ENCODE assay signal across 1 cellular context in the genomic region with DNA sequence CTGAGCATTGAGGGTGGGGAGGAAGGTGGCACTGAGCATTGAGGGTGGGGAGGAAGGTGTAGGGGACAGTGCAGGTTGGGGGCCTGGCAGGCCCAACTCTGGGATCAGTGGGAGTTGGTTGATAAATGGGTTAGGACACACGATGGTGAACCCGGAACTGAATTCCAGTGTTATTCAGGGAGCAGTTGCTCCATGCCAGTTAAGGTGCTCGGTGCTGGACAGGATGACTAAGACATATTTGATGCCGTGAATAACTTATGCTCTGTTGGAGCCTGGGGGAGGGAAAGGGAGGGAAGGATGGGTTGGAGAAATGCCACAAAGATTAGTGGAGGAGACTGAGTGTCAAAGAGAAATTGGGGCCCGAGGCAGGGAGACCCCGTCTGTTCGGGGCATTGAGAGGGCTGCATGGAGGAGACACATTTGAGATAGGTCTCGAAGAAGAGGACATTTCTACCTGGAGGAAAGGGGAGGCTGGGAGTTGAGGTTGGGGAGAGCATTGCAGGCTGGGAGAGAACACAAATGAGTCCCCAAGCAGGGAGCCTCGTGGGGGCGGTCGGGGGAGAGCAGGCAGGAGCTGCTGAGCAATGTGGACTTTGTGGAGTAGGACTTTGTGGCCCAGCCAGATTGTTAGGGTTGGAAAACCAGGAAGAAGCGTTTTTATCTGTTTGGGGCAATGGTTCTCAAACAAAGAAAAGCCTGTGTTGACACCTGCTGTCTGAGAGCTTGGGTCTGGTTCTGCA.
A peak's percentile ranks its signal among the peaks of the same experiment; 100 is the strongest.
TF ChIP-seq lines count a peak whose summit lies in the region.

No MANE protein-coding gene starts in this region.

TF ChIP-seq in K562, 482 proteins besides CTCF, POLR2A, EP300 and RAD21:
- TF ChIP-seq ARID2 (IDR thresholded peaks at IDR 0.05) (no peak), NFE2 (IDR thresholded peaks at IDR 0.05; ENCODE audit: low read depth) (peak; percentile 32; the same call in 1 of the 2 replicates), C11orf30 (IDR thresholded peaks at IDR 0.05; ENCODE audit: low read depth) (0 out of 2 replicates have a peak, but pooled peaks have one; percentile 34), ZSCAN32 (CRISPR knock-in tag; IDR thresholded peaks at IDR 0.05) (no peak), JUNB (CRISPR knock-in tag; conservative IDR thresholded peaks at IDR 0.05) (no peak), MAFG (tag; conservative IDR thresholded peaks at IDR 0.05) (peak; percentile 38; the same call in 1 of the 2 replicates), ARHGAP35 (IDR thresholded peaks at IDR 0.05; ENCODE audit: partially characterized antibody) (no peak)
- TF ChIP-seq, protein P1, sequence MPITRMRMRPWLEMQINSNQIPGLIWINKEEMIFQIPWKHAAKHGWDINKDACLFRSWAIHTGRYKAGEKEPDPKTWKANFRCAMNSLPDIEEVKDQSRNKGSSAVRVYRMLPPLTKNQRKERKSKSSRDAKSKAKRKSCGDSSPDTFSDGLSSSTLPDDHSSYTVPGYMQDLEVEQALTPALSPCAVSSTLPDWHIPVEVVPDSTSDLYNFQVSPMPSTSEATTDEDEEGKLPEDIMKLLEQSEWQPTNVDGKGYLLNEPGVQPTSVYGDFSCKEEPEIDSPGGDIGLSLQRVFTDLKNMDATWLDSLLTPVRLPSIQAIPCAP (CRISPR knock-in tag; IDR thresholded peaks at IDR 0.05; ENCODE audit: borderline replicate concordance), result no peak
